In genomic region chr4:52058275-52058674, GRCh38 we compare ENCODE assay signal across 26 cellular contexts. TPM values are rescaled to one million over a fixed set of nuclear protein-coding genes. Genes with fewer than 3 reads are reported as not detected.
"Had no signal": no experiment of that assay in that cellular context is flagged by ENCODE, and none has a peak within 500 bp of the region (broad histone marks: within the 10 kb centered on the region; RNA-seq: fewer than 3 reads in every experiment).

No MANE protein-coding gene starts in this region.

- H3K4me2 ChIP-seq: hepatocyte had no signal

- DNase-seq: kidney glomerular epithelial cell; left cardiac atrium; left lung; lower lobe of right lung; mammary epithelial cell; mesendoderm; naive thymus-derived CD4-positive, alpha-beta T cell; ovary; stimulated activated CD4-positive, alpha-beta T cell treated with anti-CD3 and anti-CD28 coated beads, Interleukin-12 subunit alpha, Interleukin-12 subunit beta, amount 100 ng/mL, for 4 hours; stimulated activated CD4-positive, alpha-beta T cell treated with anti-CD3 and anti-CD28 coated beads, Interleukin-15, amount 100 ng/mL, for 24 hours; stimulated activated CD4-positive, alpha-beta T cell treated with anti-CD3 and anti-CD28 coated beads, Interleukin-2, amount 100 ng/mL, for 24 hours; stimulated activated CD4-positive, alpha-beta T cell treated with anti-CD3 and anti-CD28 coated beads, Interleukin-4, amount 100 ng/mL, for 1 hour; stimulated activated naive B cell treated with anti-CD40 and anti-IgM and Interleukin-4, amounts not matched to agents 10 μg/mL and 1 μg/mL and 100 μg/mL, for 72 hours; stimulated activated naive CD8-positive, alpha-beta T cell treated with anti-CD3 and anti-CD28 coated beads, Interleukin-15, Interleukin-2, amounts not matched to agents 100 U/mL and 50 U/mL, for 24 hours; tibial artery; trophoblast cell; upper lobe of right lung had no signal

- H3K9me3 Mint-ChIP-seq: mesothelial cell of epicardium; naive thymus-derived CD4-positive, alpha-beta T cell; stimulated activated naive B cell treated with anti-CD40 and anti-IgM and Interleukin-4, amounts not matched to agents 10 μg/mL and 1 μg/mL and 100 μg/mL, for 72 hours had no signal

- ATAC-seq: left cardiac atrium; naive thymus-derived CD4-positive, alpha-beta T cell; natural killer cell treated with Interleukin-12 subunit alpha and Interleukin-12 subunit beta and Interleukin-15 and Interleukin-18, amount 100 ng/mL, for 72 hours; stimulated activated naive B cell treated with anti-CD40 and anti-IgM and Interleukin-4, amounts not matched to agents 10 μg/mL and 1 μg/mL and 100 μg/mL, for 72 hours; stimulated activated naive CD8-positive, alpha-beta T cell treated with anti-CD3 and anti-CD28 coated beads, Interleukin-15, Interleukin-2, amounts not matched to agents 100 U/mL and 50 U/mL, for 24 hours had no signal

- H3K4me1 ChIP-seq: tibial artery had no signal

- H3K27ac ChIP-seq: hepatocyte, lower lobe of right lung, ovary, right atrium auricular region, suprapubic skin, thoracic aorta, tibial artery, upper lobe of right lung had no signal

- H2AFZ ChIP-seq: hepatocyte had no signal

- H3K4me3 ChIP-seq: hepatocyte, left lung, lower lobe of right lung, ovary, right atrium auricular region, skin epidermis, suprapubic skin, thoracic aorta, tibial artery, upper lobe of right lung had no signal

- H3K36me3 ChIP-seq: left lung, lower lobe of right lung, ovary, right atrium auricular region, suprapubic skin, thoracic aorta, tibial artery, upper lobe of right lung had no signal

- H3K27ac Mint-ChIP-seq: mesothelial cell of epicardium; naive thymus-derived CD4-positive, alpha-beta T cell; natural killer cell treated with Interleukin-12 subunit alpha and Interleukin-12 subunit beta and Interleukin-15 and Interleukin-18, amount 100 ng/mL, for 72 hours; progenitor cell of endocrine pancreas; stimulated activated naive B cell treated with anti-CD40 and anti-IgM and Interleukin-4, amounts not matched to agents 10 μg/mL and 1 μg/mL and 100 μg/mL, for 72 hours had no signal

- H3K4me3 Mint-ChIP-seq: mesothelial cell of epicardium; naive thymus-derived CD4-positive, alpha-beta T cell; natural killer cell treated with Interleukin-12 subunit alpha and Interleukin-12 subunit beta and Interleukin-15 and Interleukin-18, amount 100 ng/mL, for 72 hours; stimulated activated naive B cell treated with anti-CD40 and anti-IgM and Interleukin-4, amounts not matched to agents 10 μg/mL and 1 μg/mL and 100 μg/mL, for 72 hours had no signal

- H3K9me3 ChIP-seq: left lung, lower lobe of right lung, ovary, right atrium auricular region, suprapubic skin, thoracic aorta, tibial artery, upper lobe of right lung had no signal

- H3K36me3 Mint-ChIP-seq: mesothelial cell of epicardium; naive thymus-derived CD4-positive, alpha-beta T cell; stimulated activated naive B cell treated with anti-CD40 and anti-IgM and Interleukin-4, amounts not matched to agents 10 μg/mL and 1 μg/mL and 100 μg/mL, for 72 hours had no signal

- H3K4me1 Mint-ChIP-seq: naive thymus-derived CD4-positive, alpha-beta T cell had no signal

- H3K27me3 ChIP-seq: hepatocyte, ovary, right atrium auricular region, suprapubic skin, tibial artery, upper lobe of right lung had no signal

RNA-seq across cellular contexts. Expression of gene SPATA18, which starts 7.2 kb away (rescaled TPM):
- total RNA-seq: myocyte; natural killer cell treated with Interleukin-12 subunit alpha and Interleukin-12 subunit beta and Interleukin-15 and Interleukin-18, amount 100 ng/mL, for 72 hours had no signal
- polyA plus RNA-seq: naive thymus-derived CD4-positive, alpha-beta T cell had no signal
